Comparison of ENCODE assay signal across 8 cellular contexts in genomic region chr19:12648088-12648487, GRCh38. TPM values are rescaled to one million over a fixed set of nuclear protein-coding genes. Genes with fewer than 3 reads are reported as not detected.
DNase-seq lines count a peak whose midpoint lies in the region; ATAC-seq and TF ChIP-seq lines count a peak whose summit lies in the region.

No MANE protein-coding gene starts in this region.

- H3K4me1 ChIP-seq in HUES64 (ENCODE audit: insufficient read depth, low read length): no peaks in the 10 kb centered on the region
- peaks cover 2% of the 10 kb centered on the region for H3K4me1 ChIP-seq in testis
- H3K4me1 ChIP-seq in GM23248 (ENCODE audit: insufficient read depth): no peaks in the 10 kb centered on the region

- H3K4me3 ChIP-seq in HUES64 (ENCODE audit: low read length) (peak overlapping the region; percentile 43), testis (peak overlapping the region; percentile 21 to 26), GM23248 (no peak overlapping the region)

- H3K9ac ChIP-seq in HUES64 (ENCODE audit: low read depth, low read length) (no peak overlapping the region), GM23248 (no peak overlapping the region)

- WGBS in HUES64: 94% methylated on average over 29 of the region's 29 CpGs
- 7 to 28% methylated on average over 15 to 26 of the region's 29 CpGs for WGBS in testis, 2 donors
- 25 to 26% methylated on average over 21 to 29 of the region's 29 CpGs for WGBS in GM23248 (ENCODE audit: low coverage in 1 of 2, low lambda C conversion rate in 2 of 2, missing lambda C conversion rate in 2 of 2), 2 experiments

- ATAC-seq in left colon: peak; percentile 40
- ATAC-seq in HG02885 (IDR thresholded peaks at IDR 0.05; ENCODE audit: poor library complexity, unreplicated experiment): no peak
- no peak for ATAC-seq in GM21367 (IDR thresholded peaks at IDR 0.05; ENCODE audit: unreplicated experiment)
- ATAC-seq in GM21825 (IDR thresholded peaks at IDR 0.05; ENCODE audit: unreplicated experiment): no peak

- DNase-seq in dermis blood vessel endothelial cell: peak; percentile 38
- no peak for DNase-seq in left colon
- DNase-seq in testis: no peak
- DNase-seq in GM23248: no peak

- in situ Hi-C loops in GM23248 (cut with MboI): no loop called here

- intact Hi-C loops in left colon (cut with DNase I, micrococcal nuclease): no loop called here
- intact Hi-C loops in testis (cut with DNase I; ENCODE audit: low total_unique reads): no loop called here

- TF ChIP-seq CTCF in testis (IDR thresholded peaks at IDR 0.05): peak in 1 of 3 experiments; percentile 8

- H4K20me1 ChIP-seq in GM23248 (ENCODE audit: insufficient read depth): no peaks in the 10 kb centered on the region

- H3K36me3 ChIP-seq in HUES64 (ENCODE audit: insufficient read depth, low read length) (peaks cover 6% of the 10 kb centered on the region; the same call in 1 of the 2 replicates), testis (ENCODE audit: low read depth, missing control alignments) (no peaks in the 10 kb centered on the region), GM23248 (ENCODE audit: low read depth) (no peaks in the 10 kb centered on the region)

- no peaks in the 10 kb centered on the region for H3K9me2 ChIP-seq in GM23248 (ENCODE audit: insufficient read depth)

- H3K27ac ChIP-seq in HUES64 (ENCODE audit: low read depth, low read length) (no peak overlapping the region), testis (no peak overlapping the region), GM23248 (no peak overlapping the region)

- H3K9me3 ChIP-seq in HUES64 (ENCODE audit: insufficient read depth, low read depth, low read length): no peaks in the 10 kb centered on the region
- no peaks in the 10 kb centered on the region for H3K9me3 ChIP-seq in testis
- no peaks in the 10 kb centered on the region for H3K9me3 ChIP-seq in GM23248 (ENCODE audit: low read depth)

- no peak overlapping the region for H2AFZ ChIP-seq in GM23248

- H3K79me2 ChIP-seq in GM23248 (ENCODE audit: insufficient read depth): no peaks in the 10 kb centered on the region

- H3F3A ChIP-seq in GM23248 (ENCODE audit: insufficient read depth): no peaks in the 10 kb centered on the region

- no peak overlapping the region for H3K4me2 ChIP-seq in GM23248 (ENCODE audit: unreplicated experiment)

- no peaks in the 10 kb centered on the region for H3K27me3 ChIP-seq in HUES64 (ENCODE audit: insufficient read depth, low read length)
- H3K27me3 ChIP-seq in testis: no peaks in the 10 kb centered on the region
- no peaks in the 10 kb centered on the region for H3K27me3 ChIP-seq in GM23248 (replicated peaks; ENCODE audit: insufficient read depth)

- TF ChIP-seq POLR2A in testis (IDR thresholded peaks at IDR 0.05): no peak

RNA-seq across cellular contexts. Expression of gene MAN2B1, which starts 18.5 kb away (rescaled TPM):
- 33.1 TPM for polyA plus RNA-seq in HUES64 (2013, experiment 1 of 2)
- 39.9 TPM for polyA plus RNA-seq in HUES64 (2013, experiment 2 of 2)
- total RNA-seq in dermis blood vessel endothelial cell (59.7 and 66.4 TPM in 2 replicates), left colon (100 to 1,000 TPM in 1 of 2 donors, 10 to 100 TPM in 1; 77.9 to 116 TPM), testis (10 to 100 TPM; 29.7 to 30.6 TPM)
- polyA plus RNA-seq in testis (ENCODE audit: insufficient read depth, low read depth, low replicate concordance) (45.7 TPM), GM23248 (2016; fragmentation: Nextera tagmentation; extraction: Ambion mirVana) (37.1 and 40.6 TPM in 2 replicates)
- total RNA-seq in GM23248 (2014; rRNA removed; shearing (Covaris generic)): 56.5 and 81.7 TPM in 2 replicates

RNA-seq across cellular contexts. Expression of gene WDR83, which starts 18.5 kb away (rescaled TPM):
- polyA plus RNA-seq in HUES64 (2013, experiment 1 of 2): 11.1 TPM
- 10.1 TPM for polyA plus RNA-seq in HUES64 (2013, experiment 2 of 2)
- total RNA-seq in dermis blood vessel endothelial cell (6.3 and 8.3 TPM in 2 replicates), left colon (1 to 10 TPM; 6.6 to 8.3 TPM), testis (10 to 100 TPM; 15.8 to 18.3 TPM)
- polyA plus RNA-seq in testis (ENCODE audit: insufficient read depth, low read depth, low replicate concordance) (23.2 TPM), GM23248 (2016; fragmentation: Nextera tagmentation; extraction: Ambion mirVana) (12.7 and 13.1 TPM in 2 replicates)
- 8.2 and 9.4 TPM in 2 replicates for total RNA-seq in GM23248 (2014; rRNA removed; shearing (Covaris generic))

RNA-seq across cellular contexts. Expression of gene DHPS, which starts 33.6 kb away (rescaled TPM):
- 57.4 TPM for polyA plus RNA-seq in HUES64 (2013, experiment 1 of 2)
- 65.9 TPM for polyA plus RNA-seq in HUES64 (2013, experiment 2 of 2)
- 52.9 and 53.0 TPM in 2 replicates for total RNA-seq in dermis blood vessel endothelial cell
- 10 to 100 TPM; 68.4 to 74.7 TPM for total RNA-seq in left colon
- 100 to 1,000 TPM in 1 of 2 donors, 10 to 100 TPM in 1; 85.9 to 119 TPM for total RNA-seq in testis
- polyA plus RNA-seq in testis (ENCODE audit: insufficient read depth, low read depth, low replicate concordance): 50.2 TPM
- total RNA-seq in GM23248 (2014; rRNA removed; shearing (Covaris generic)): 68.4 and 104 TPM in 2 replicates
- polyA plus RNA-seq in GM23248 (2016; fragmentation: Nextera tagmentation; extraction: Ambion mirVana): 50.9 and 56.0 TPM in 2 replicates

RNA-seq across cellular contexts. Expression of gene ZNF791, which starts 37.4 kb away (rescaled TPM):
- polyA plus RNA-seq in HUES64 (2013, experiment 1 of 2): 10.9 TPM
- 14.2 TPM for polyA plus RNA-seq in HUES64 (2013, experiment 2 of 2)
- total RNA-seq in dermis blood vessel endothelial cell (17.9 and 21.3 TPM in 2 replicates), left colon (10 to 100 TPM; 21.7 to 22.6 TPM), testis (10 to 100 TPM; 16.1 to 17.2 TPM)
- polyA plus RNA-seq in testis (ENCODE audit: insufficient read depth, low read depth, low replicate concordance) (9.3 TPM), GM23248 (2016; fragmentation: Nextera tagmentation; extraction: Ambion mirVana) (12.6 and 14.5 TPM in 2 replicates)
- 11.6 and 11.9 TPM in 2 replicates for total RNA-seq in GM23248 (2014; rRNA removed; shearing (Covaris generic))

RNA-seq across cellular contexts. Expression of gene ZNF490, which starts 37.5 kb away (rescaled TPM):
- polyA plus RNA-seq in HUES64 (2013, experiment 1 of 2): 2.3 TPM
- polyA plus RNA-seq in HUES64 (2013, experiment 2 of 2): 2.0 TPM
- total RNA-seq in dermis blood vessel endothelial cell (10.2 and 13.1 TPM in 2 replicates), left colon (10 to 100 TPM in 1 of 2 donors, 1 to 10 TPM in 1; 7.6 to 10.1 TPM), testis (10 to 100 TPM in 1 of 2 donors, 1 to 10 TPM in 1; 6.6 to 10.4 TPM)
- polyA plus RNA-seq in testis (ENCODE audit: insufficient read depth, low read depth, low replicate concordance) (2.5 TPM), GM23248 (2016; fragmentation: Nextera tagmentation; extraction: Ambion mirVana) (2.6 and 2.7 TPM in 2 replicates)
- 4.0 and 11.8 TPM in 2 replicates for total RNA-seq in GM23248 (2014; rRNA removed; shearing (Covaris generic))
